Comparison of ENCODE assay signal across 8 cellular contexts in the genomic region with DNA sequence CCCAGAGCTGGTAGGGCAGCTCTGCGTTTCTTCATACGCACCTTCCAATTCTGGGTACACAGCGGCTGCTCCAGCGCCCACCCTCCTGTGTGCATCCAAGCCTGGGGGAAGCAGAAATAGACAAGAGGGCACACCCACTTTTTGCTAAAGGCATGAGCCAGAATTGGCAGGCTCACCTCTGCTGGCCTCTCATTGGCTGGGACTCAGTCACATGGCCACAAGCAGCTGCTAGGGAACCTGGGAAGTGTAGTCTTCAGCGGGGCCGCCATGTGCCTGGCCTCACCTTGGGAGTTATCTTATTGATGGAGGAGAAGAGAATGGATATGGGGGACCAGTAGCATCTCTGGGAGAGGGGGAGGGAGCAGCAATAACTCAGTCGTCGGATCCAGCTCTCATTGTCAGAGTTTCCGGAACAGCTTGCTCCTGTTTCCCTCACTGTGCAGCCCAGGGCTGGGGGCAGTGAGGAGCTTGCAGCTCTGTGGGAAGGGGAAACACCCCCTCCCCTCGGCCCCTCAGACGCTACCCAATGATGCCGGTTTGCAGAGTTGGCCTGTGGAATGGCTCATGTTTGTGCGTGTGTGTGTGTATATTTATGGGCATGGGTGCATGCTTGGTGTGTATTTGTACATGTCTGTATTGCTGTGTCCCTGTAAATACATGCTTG. TPM values are rescaled to one million over a fixed set of nuclear protein-coding genes. Genes with fewer than 3 reads are reported as not detected.
A peak's percentile ranks its signal among the peaks of the same experiment; 100 is the strongest.
DNase-seq lines count a peak whose midpoint lies in the region; ATAC-seq and TF ChIP-seq lines count a peak whose summit lies in the region.

No MANE protein-coding gene starts in this region.

- DNase-seq in CD4-positive, CD25-positive, alpha-beta regulatory T cell: peak; percentile 63 to 86 (median 71)
- peak; percentile 79 for DNase-seq in MV-4-11 (lab: John Stamatoyannopoulos, UW)
- DNase-seq in activated naive CD4-positive, alpha-beta T cell treated with anti-CD3 and anti-CD28 coated beads, Interleukin-2, amount 10 ng/mL, durations not matched to agents 7 days and 5 days: peak; percentile 85
- peak; percentile 64 to 79 for DNase-seq in cardiac muscle cell (ENCODE audit: low read depth in 1 of 2, low spot score in 1 of 2)
- DNase-seq in putamen (ENCODE audit: low spot score): peak; percentile 88
- DNase-seq in NCI-H2107 treated with DMSO at 0.1 percent for 48 hours (lab: John Stamatoyannopoulos, UW; ENCODE audit: unreplicated experiment): no peak

- no peaks in the 10 kb centered on the region for H3K9me3 Mint-ChIP-seq in CD4-positive, CD25-positive, alpha-beta regulatory T cell
- no peaks in the 10 kb centered on the region for H3K9me3 Mint-ChIP-seq in activated naive CD4-positive, alpha-beta T cell treated with anti-CD3 and anti-CD28 coated beads, Interleukin-2, amount 10 ng/mL, durations not matched to agents 7 days and 5 days

- no peaks in the 10 kb centered on the region for H3K36me3 Mint-ChIP-seq in CD4-positive, CD25-positive, alpha-beta regulatory T cell
- peaks cover 6% of the 10 kb centered on the region for H3K36me3 Mint-ChIP-seq in activated naive CD4-positive, alpha-beta T cell treated with anti-CD3 and anti-CD28 coated beads, Interleukin-2, amount 10 ng/mL, durations not matched to agents 7 days and 5 days

- H3K27me3 Mint-ChIP-seq in CD4-positive, CD25-positive, alpha-beta regulatory T cell: peaks cover 5% of the 10 kb centered on the region
- peaks cover 4% of the 10 kb centered on the region for H3K27me3 Mint-ChIP-seq in activated naive CD4-positive, alpha-beta T cell treated with anti-CD3 and anti-CD28 coated beads, Interleukin-2, amount 10 ng/mL, durations not matched to agents 7 days and 5 days

- peaks cover 0 to 12% (median 8%) of the 10 kb centered on the region in 4 donors for H3K4me1 Mint-ChIP-seq in CD4-positive, CD25-positive, alpha-beta regulatory T cell
- H3K4me1 Mint-ChIP-seq in activated naive CD4-positive, alpha-beta T cell treated with anti-CD3 and anti-CD28 coated beads, Interleukin-2, amount 10 ng/mL, durations not matched to agents 7 days and 5 days: peaks cover 19% of the 10 kb centered on the region

- H3K36me3 ChIP-seq in CD4-positive, CD25-positive, alpha-beta regulatory T cell (ENCODE audit: control insufficient read depth, insufficient read depth, low read length): no peaks in the 10 kb centered on the region
- H3K36me3 ChIP-seq in cardiac muscle cell: peaks cover 5% of the 10 kb centered on the region

- no peaks in the 10 kb centered on the region for H3K4me1 ChIP-seq in CD4-positive, CD25-positive, alpha-beta regulatory T cell (ENCODE audit: control insufficient read depth, insufficient read depth, low read length, poor library complexity, severe bottlenecking)
- no peaks in the 10 kb centered on the region for H3K4me1 ChIP-seq in cardiac muscle cell (ENCODE audit: low read depth)

- peak overlapping the region in 2 of 3 donors; percentile 48 to 69 for H3K27ac Mint-ChIP-seq in CD4-positive, CD25-positive, alpha-beta regulatory T cell
- no peak overlapping the region for H3K27ac Mint-ChIP-seq in activated naive CD4-positive, alpha-beta T cell treated with anti-CD3 and anti-CD28 coated beads, Interleukin-2, amount 10 ng/mL, durations not matched to agents 7 days and 5 days

- no peak overlapping the region for H3K27ac ChIP-seq in CD4-positive, CD25-positive, alpha-beta regulatory T cell (ENCODE audit: insufficient read depth, low read length, poor library complexity, severe bottlenecking)
- no peak overlapping the region for H3K27ac ChIP-seq in cardiac muscle cell

- no peak overlapping the region for H3K4me3 ChIP-seq in CD4-positive, CD25-positive, alpha-beta regulatory T cell (ENCODE audit: low read depth, low read length)
- no peak overlapping the region for H3K4me3 ChIP-seq in cardiac muscle cell

- CTCF ChIA-PET in activated naive CD4-positive, alpha-beta T cell treated with anti-CD3 and anti-CD28 coated beads, Interleukin-2, amount 10 ng/mL, durations not matched to agents 7 days and 5 days (lab: Charles Lee): interaction anchor here (0.6 to 10.6 kb wide), 7 partner anchors 24 to 91 kb away, joined by 3 to 216 read pairs (median 3); partner anchors contain the start of genes ATF4, RPS19BP1 and TAB1

- H3K4me3 Mint-ChIP-seq in CD4-positive, CD25-positive, alpha-beta regulatory T cell: no peak overlapping the region
- H3K4me3 Mint-ChIP-seq in activated naive CD4-positive, alpha-beta T cell treated with anti-CD3 and anti-CD28 coated beads, Interleukin-2, amount 10 ng/mL, durations not matched to agents 7 days and 5 days: no peak overlapping the region

- peak; percentile 94 to 98 for ATAC-seq in CD4-positive, CD25-positive, alpha-beta regulatory T cell (ENCODE audit: low read depth in 2 of 2)
- ATAC-seq in GM21717 (IDR thresholded peaks at IDR 0.05; ENCODE audit: unreplicated experiment) (peak; percentile 76), SK-N-SH treated with all-trans-retinoic acid at 6 μM for 48 hours (peak; percentile 96)

- H3K27me3 ChIP-seq in CD4-positive, CD25-positive, alpha-beta regulatory T cell (ENCODE audit: control insufficient read depth, insufficient read depth, low read length): no peaks in the 10 kb centered on the region
- no peaks in the 10 kb centered on the region for H3K27me3 ChIP-seq in cardiac muscle cell

- no peak for TF ChIP-seq CTCF in cardiac muscle cell (IDR thresholded peaks at IDR 0.05; ENCODE audit: low read depth, low read length)

- no peaks in the 10 kb centered on the region for H3K9me3 ChIP-seq in CD4-positive, CD25-positive, alpha-beta regulatory T cell (ENCODE audit: control insufficient read depth in 2 of 2, low read length in 2 of 2)
- no peaks in the 10 kb centered on the region for H3K9me3 ChIP-seq in cardiac muscle cell (ENCODE audit: low read depth)

TF ChIP-seq in SK-N-SH treated with all-trans-retinoic acid at 6 μM for 48 hours, 23 proteins besides CTCF, POLR2A, EP300 and RAD21:
- TF ChIP-seq GLIS3 (CRISPR knock-in tag; IDR thresholded peaks at IDR 0.05) (no peak), TCF4 (CRISPR knock-in tag; IDR thresholded peaks at IDR 0.05; ENCODE audit: borderline replicate concordance) (no peak), OSR1 (CRISPR knock-in tag; IDR thresholded peaks at IDR 0.05) (no peak), ZNF565 (CRISPR knock-in tag; conservative IDR thresholded peaks at IDR 0.05; ENCODE audit: low read depth) (no peak)
- TF ChIP-seq, protein P1, sequence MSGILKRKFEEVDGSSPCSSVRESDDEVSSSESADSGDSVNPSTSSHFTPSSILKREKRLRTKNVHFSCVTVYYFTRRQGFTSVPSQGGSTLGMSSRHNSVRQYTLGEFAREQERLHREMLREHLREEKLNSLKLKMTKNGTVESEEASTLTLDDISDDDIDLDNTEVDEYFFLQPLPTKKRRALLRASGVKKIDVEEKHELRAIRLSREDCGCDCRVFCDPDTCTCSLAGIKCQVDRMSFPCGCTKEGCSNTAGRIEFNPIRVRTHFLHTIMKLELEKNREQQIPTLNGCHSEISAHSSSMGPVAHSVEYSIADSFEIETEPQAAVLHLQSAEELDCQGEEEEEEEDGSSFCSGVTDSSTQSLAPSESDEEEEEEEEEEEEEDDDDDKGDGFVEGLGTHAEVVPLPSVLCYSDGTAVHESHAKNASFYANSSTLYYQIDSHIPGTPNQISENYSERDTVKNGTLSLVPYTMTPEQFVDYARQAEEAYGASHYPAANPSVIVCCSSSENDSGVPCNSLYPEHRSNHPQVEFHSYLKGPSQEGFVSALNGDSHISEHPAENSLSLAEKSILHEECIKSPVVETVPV (CRISPR knock-in tag; IDR thresholded peaks at IDR 0.05): no peak

RNA-seq across cellular contexts. Expression of gene MIEF1, which starts 11.8 kb away (rescaled TPM):
- total RNA-seq in CD4-positive, CD25-positive, alpha-beta regulatory T cell: 16.0 TPM
- 10 to 100 TPM; 24.0 to 39.8 (median 29.8) TPM for polyA plus RNA-seq in CD4-positive, CD25-positive, alpha-beta regulatory T cell
- total RNA-seq in cardiac muscle cell: 27.2 and 31.2 TPM in 2 replicates
- 29.1 and 33.7 TPM in 2 replicates for polyA plus RNA-seq in cardiac muscle cell

RNA-seq across cellular contexts. Expression of gene ATF4, which starts 30.1 kb away (rescaled TPM):
- total RNA-seq in CD4-positive, CD25-positive, alpha-beta regulatory T cell: 246 TPM
- 10 to 100 TPM; 58.2 to 75.2 (median 69.1) TPM for polyA plus RNA-seq in CD4-positive, CD25-positive, alpha-beta regulatory T cell
- 283 and 375 TPM in 2 replicates for total RNA-seq in cardiac muscle cell
- 194 and 203 TPM in 2 replicates for polyA plus RNA-seq in cardiac muscle cell

RNA-seq across cellular contexts. Expression of gene MGAT3, which starts 33.5 kb away (rescaled TPM):
- 0.12 TPM for total RNA-seq in CD4-positive, CD25-positive, alpha-beta regulatory T cell
- polyA plus RNA-seq in CD4-positive, CD25-positive, alpha-beta regulatory T cell: not detected
- 31.4 and 38.0 TPM in 2 replicates for total RNA-seq in cardiac muscle cell
- 9.9 and 12.3 TPM in 2 replicates for polyA plus RNA-seq in cardiac muscle cell

RNA-seq across cellular contexts. Expression of gene RPS19BP1, which starts 42.3 kb away (rescaled TPM):
- total RNA-seq in CD4-positive, CD25-positive, alpha-beta regulatory T cell: 42.9 TPM
- 100 to 1,000 TPM; 102 to 117 (median 110) TPM for polyA plus RNA-seq in CD4-positive, CD25-positive, alpha-beta regulatory T cell
- total RNA-seq in cardiac muscle cell: 144 and 169 TPM in 2 replicates
- 112 and 150 TPM in 2 replicates for polyA plus RNA-seq in cardiac muscle cell

Comparison
In these comparisons a context has a peak if more than half of its experiments do, and no peak if none do; other contexts are left out.
1. RNA of gene MGAT3, which starts 33.5 kb away (total RNA-seq): 31.4 to 38.0 TPM in cardiac muscle cell; 0.12 TPM in CD4-positive, CD25-positive, alpha-beta regulatory T cell (single experiment); every median in the first group is over 10 times any median in the second.
2. Peak in every context shown above with its lines, with median percentiles within 50 percentile points of each other: ATAC-seq.